ENCODE assay signal across 9 cellular contexts in genomic region chr5:54520438-54520846, GRCh38. TPM values are rescaled to one million over a fixed set of nuclear protein-coding genes. Genes with fewer than 3 reads are reported as not detected.
DNase-seq lines count a peak whose midpoint lies in the region; ATAC-seq and TF ChIP-seq lines count a peak whose summit lies in the region.
"Had no signal": no experiment of that assay in that cellular context is flagged by ENCODE, and none has a peak within 500 bp of the region (broad histone marks: within the 10 kb centered on the region; RNA-seq: fewer than 3 reads in every experiment).

No MANE protein-coding gene starts in this region.

- H3K4me3 ChIP-seq in BJ (ENCODE audit: low read depth, low read length) (peak overlapping the region; percentile 65), MG63 (peak overlapping the region; percentile 77), brain microvascular endothelial cell (ENCODE audit: low read depth, low read length) (peak overlapping the region; percentile 62), left lung (peak overlapping the region; percentile 95 to 97), thoracic aorta (peak overlapping the region; percentile 91)

- DNase-seq in BJ (ENCODE audit: low read depth) = no peak
- peak; percentile 51 for DNase-seq in MG63
- no peak for DNase-seq in brain microvascular endothelial cell
- DNase-seq in left lung = peak in 1 of 2 donors; percentile 46
- DNase-seq in thoracic aorta (ENCODE audit: low spot score) = no peak
- DNase-seq in NCI-H2107 treated with DMSO at 0.1 percent for 48 hours (lab: John Stamatoyannopoulos, UW; ENCODE audit: unreplicated experiment) = no peak

- H3K27me3 ChIP-seq in BJ (ENCODE audit: control insufficient read depth, insufficient read depth, low read length) (no peaks in the 10 kb centered on the region), MG63 (no peaks in the 10 kb centered on the region), brain microvascular endothelial cell (replicated peaks) (no peaks in the 10 kb centered on the region), left lung (no peaks in the 10 kb centered on the region), thoracic aorta (replicated peaks; ENCODE audit: insufficient read depth) (no peaks in the 10 kb centered on the region)

- intact Hi-C loops in left lung (cut with DNase I) = no loop called here

- ATAC-seq in left lung (peak; percentile 8), thoracic aorta (ENCODE audit: insufficient number of reproducible peaks, low FRiP score, low read depth) (no peak), HG03039 (IDR thresholded peaks at IDR 0.05; ENCODE audit: unreplicated experiment) (no peak), GM21576 (IDR thresholded peaks at IDR 0.05; ENCODE audit: unreplicated experiment) (no peak)
- ATAC-seq: HCT116 had no signal

- TF ChIP-seq CTCF in BJ (IDR thresholded peaks at IDR 0.05; ENCODE audit: insufficient read depth, low read depth, low read length) = no peak
- TF ChIP-seq CTCF in brain microvascular endothelial cell (IDR thresholded peaks at IDR 0.05; ENCODE audit: low read depth, low read length, missing control alignments) = no peak
- no peak for TF ChIP-seq CTCF in left lung (IDR thresholded peaks at IDR 0.05)
- no peak for TF ChIP-seq CTCF in thoracic aorta (IDR thresholded peaks at IDR 0.05)

- H3K36me3 ChIP-seq in BJ (ENCODE audit: control insufficient read depth, insufficient read depth, low read length) (peaks cover 13% of the 10 kb centered on the region), MG63 (peaks cover 41% of the 10 kb centered on the region), brain microvascular endothelial cell (replicated peaks) (no peaks in the 10 kb centered on the region), left lung (peaks cover 0 to 5% of the 10 kb centered on the region in 2 donors), thoracic aorta (no peaks in the 10 kb centered on the region)

- in situ Hi-C loops in brain microvascular endothelial cell (cut with HindIII; ENCODE audit: low pct_ligation_motif_present, low sequenced_read_pairs) = no loop called here

- H3K27ac ChIP-seq in brain microvascular endothelial cell = peak overlapping the region; percentile 62
- H3K27ac ChIP-seq in left lung = peak overlapping the region; percentile 74 to 97
- H3K27ac ChIP-seq in thoracic aorta = peak overlapping the region; percentile 94 to 95

- CTCF ChIA-PET in BJ (lab: Yijun Ruan, JAX) = interaction anchor here (1.0 kb wide), 1 partner anchor 277 kb away, joined by 3 read pairs; no protein-coding TSS in a partner anchor

- H3K9me3 ChIP-seq in MG63 (no peaks in the 10 kb centered on the region), left lung (no peaks in the 10 kb centered on the region), thoracic aorta (no peaks in the 10 kb centered on the region)

- POLR2A ChIA-PET in BJ (lab: Charles Lee) = no interaction called here

- H3K4me1 ChIP-seq in left lung (peaks cover 43 to 67% of the 10 kb centered on the region in 2 donors), thoracic aorta (ENCODE audit: control insufficient read depth in 1 of 2, low read depth in 2 of 2) (peaks cover 3 to 34% of the 10 kb centered on the region in 2 donors)

RNA-seq across cellular contexts. Expression of gene SNX18, which starts 2.9 kb away (rescaled TPM):
- polyA plus RNA-seq in BJ (2011; rRNA removed) = 33.3 and 47.0 TPM in 2 replicates
- polyA minus RNA-seq in BJ (2011; rRNA and poly(A)+ RNA removed) = 61.0 and 66.9 TPM in 2 replicates
- total RNA-seq in MG63 (2014; rRNA removed; shearing (Covaris generic); ENCODE audit: low replicate concordance) = 40.1 and 41.3 TPM in 2 replicates
- total RNA-seq in left lung (10 to 100 TPM; 32.2 to 39.2 TPM), thoracic aorta (100 to 1,000 TPM; 174 to 269 TPM)
